ENCODE assay signal across 24 cellular contexts in the genomic region with DNA sequence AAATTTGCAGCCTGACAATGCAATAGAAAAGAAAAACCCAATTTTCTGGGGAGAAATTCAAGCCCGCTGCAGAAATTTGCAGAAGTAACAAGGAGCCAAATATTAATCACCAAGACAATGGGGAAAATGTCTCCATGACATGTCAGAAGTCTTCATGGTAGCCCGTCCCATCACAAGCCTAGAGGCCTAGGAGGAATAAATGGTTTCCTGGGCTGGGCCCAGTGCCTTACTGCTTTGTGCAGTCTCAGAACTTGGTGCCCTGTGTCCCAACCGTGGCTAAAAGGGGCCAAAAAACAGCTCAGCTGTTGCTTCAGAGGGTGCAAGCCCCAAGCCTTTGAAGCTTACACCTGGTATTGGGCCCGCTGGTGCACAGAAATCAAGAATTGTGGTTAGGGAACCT.
"Had no signal": no experiment of that assay in that cellular context is flagged by ENCODE, and none has a peak within 500 bp of the region (broad histone marks: within the 10 kb centered on the region; RNA-seq: fewer than 3 reads in every experiment).

No MANE protein-coding gene starts in this region.

- H3K36me3 ChIP-seq: stomach, suprapubic skin, thoracic aorta, thyroid gland, tibial artery, tibial nerve, transverse colon, upper lobe of left lung, upper lobe of right lung, uterus, vagina had no signal

- H3K9me3 ChIP-seq: suprapubic skin, testis, thoracic aorta, thyroid gland, transverse colon, upper lobe of right lung, uterus, vagina had no signal

- H3K27ac ChIP-seq: stomach, suprapubic skin, testis, thoracic aorta, thyroid gland, tibial artery, tibial nerve, transverse colon, upper lobe of left lung, upper lobe of right lung, uterus, vagina had no signal

- DNase-seq: stimulated activated CD4-positive, alpha-beta T cell treated with anti-CD3 and anti-CD28 coated beads, Interleukin-2, amount 100 ng/mL, for 48 hours; stimulated activated CD4-positive, alpha-beta T cell treated with anti-CD3 and anti-CD28 coated beads, Interleukin-4, amount 100 ng/mL, for 1 hour; stimulated activated CD4-positive, alpha-beta T cell treated with anti-CD3 and anti-CD28 coated beads, Interleukin-4, amount 100 ng/mL, for 24 hours; stimulated activated CD4-positive, alpha-beta T cell treated with anti-CD3 and anti-CD28 coated beads, Interleukin-4, amount 100 ng/mL, for 4 hours; stimulated activated CD8-positive, alpha-beta memory T cell treated with anti-CD3 and anti-CD28 coated beads, Interleukin-4, amount 100 ng/mL, for 48 hours; stimulated activated naive B cell treated with anti-CD40 and anti-IgM and Interleukin-4, amounts not matched to agents 10 μg/mL and 1 μg/mL and 100 μg/mL, for 72 hours; stimulated activated naive CD4-positive, alpha-beta T cell; stimulated activated naive CD4-positive, alpha-beta T cell treated with Interleukin-2 at 50 U/mL for 16 hours; stimulated activated naive CD8-positive, alpha-beta T cell treated with anti-CD3 and anti-CD28 coated beads, Interleukin-15, amount 100 ng/mL, for 72 hours; stimulated activated naive CD8-positive, alpha-beta T cell treated with anti-CD3 and anti-CD28 coated beads, Interleukin-15, Interleukin-2, amounts not matched to agents 100 U/mL and 50 U/mL, for 24 hours; stomach; substantia nigra; testis; thyroid gland; tibial artery; transverse colon; trophoblast cell; upper lobe of left lung; upper lobe of right lung; uterus had no signal

- H3K4me1 ChIP-seq: stomach, suprapubic skin, testis, thyroid gland, tibial artery, tibial nerve, transverse colon, upper lobe of left lung, upper lobe of right lung, uterus, vagina had no signal

- H3K4me3 ChIP-seq: stomach, suprapubic skin, testis, thoracic aorta, thyroid gland, tibial artery, tibial nerve, transverse colon, upper lobe of left lung, upper lobe of right lung, uterus, vagina had no signal
